13 cellular contexts compared by ENCODE assay signal in genomic region chr12:88388566-88389269, GRCh38.
DNase-seq lines count a peak whose midpoint lies in the region; ATAC-seq and TF ChIP-seq lines count a peak whose summit lies in the region.
"Had no signal": no experiment of that assay in that cellular context is flagged by ENCODE, and none has a peak within 500 bp of the region (broad histone marks: within the 10 kb centered on the region; RNA-seq: fewer than 3 reads in every experiment).

No MANE protein-coding gene starts in this region.

- no peak overlapping the region for H3K27ac Mint-ChIP-seq in stimulated activated naive CD8-positive, alpha-beta T cell treated with anti-CD3 and anti-CD28 coated beads, Interleukin-15, amount 100 ng/mL, for 72 hours
- H3K27ac Mint-ChIP-seq in immature natural killer cell, result no peak overlapping the region

- no peaks in the 10 kb centered on the region for H3K36me3 Mint-ChIP-seq in immature natural killer cell

- H3K9me3 Mint-ChIP-seq in stimulated activated naive CD8-positive, alpha-beta T cell treated with anti-CD3 and anti-CD28 coated beads, Interleukin-15, amount 100 ng/mL, for 72 hours, result no peaks in the 10 kb centered on the region
- peaks cover 0 to 8% (median 3%) of the 10 kb centered on the region in 6 donors for H3K9me3 Mint-ChIP-seq in immature natural killer cell

- H3K4me3 Mint-ChIP-seq in stimulated activated naive CD8-positive, alpha-beta T cell treated with anti-CD3 and anti-CD28 coated beads, Interleukin-15, amount 100 ng/mL, for 72 hours, result no peak overlapping the region
- H3K4me3 Mint-ChIP-seq in immature natural killer cell, result no peak overlapping the region

- H3K27me3 Mint-ChIP-seq in stimulated activated naive CD8-positive, alpha-beta T cell treated with anti-CD3 and anti-CD28 coated beads, Interleukin-15, amount 100 ng/mL, for 72 hours, result peaks cover 8% of the 10 kb centered on the region
- no peaks in the 10 kb centered on the region for H3K27me3 Mint-ChIP-seq in immature natural killer cell (ENCODE audit: low read depth in 3 of 3)

- no peaks in the 10 kb centered on the region for H3K4me1 Mint-ChIP-seq in stimulated activated naive CD8-positive, alpha-beta T cell treated with anti-CD3 and anti-CD28 coated beads, Interleukin-15, amount 100 ng/mL, for 72 hours
- H3K4me1 Mint-ChIP-seq in immature natural killer cell, result no peaks in the 10 kb centered on the region

- ATAC-seq in GM21526 (IDR thresholded peaks at IDR 0.05; ENCODE audit: low FRiP score, unreplicated experiment) (peak; percentile 51), HG03520 (IDR thresholded peaks at IDR 0.05; ENCODE audit: unreplicated experiment) (peak; percentile 46)
- ATAC-seq in stimulated activated naive CD8-positive, alpha-beta T cell treated with anti-CD3 and anti-CD28 coated beads, Interleukin-15, amount 100 ng/mL, for 72 hours, result no peak

- no peak overlapping the region for H3K4me3 ChIP-seq in choroid plexus epithelial cell (ENCODE audit: low read depth, low read length)

- DNase-seq in CD1c-positive myeloid dendritic cell (ENCODE audit: extremely low spot score), result peak; percentile 21
- DNase-seq in choroid plexus epithelial cell (ENCODE audit: low read depth), result peak; percentile 46
- DNase-seq in NCI-H2107 treated with DMSO at 0.1 percent for 48 hours (lab: John Stamatoyannopoulos, UW; ENCODE audit: unreplicated experiment), result no peak
- no peak for DNase-seq in stimulated activated naive CD8-positive, alpha-beta T cell treated with anti-CD3 and anti-CD28 coated beads, Interleukin-15, amount 100 ng/mL, for 72 hours
- DNase-seq in SK-N-DZ (ENCODE audit: low spot score), result no peak
- no peak for DNase-seq in immature natural killer cell
- DNase-seq: amygdala; GDM1; NCI-H1105 treated with DMSO at 0.1 percent for 48 hours; stimulated activated CD8-positive, alpha-beta memory T cell treated with anti-CD3 and anti-CD28 coated beads, Interleukin-4, amount 100 ng/mL, for 48 hours; T-helper 2 cell had no signal

- TF ChIP-seq CTCF in choroid plexus epithelial cell (conservative IDR thresholded peaks at IDR 0.05; ENCODE audit: low read depth, low read length), result no peak

Comparison
In these comparisons a context has a peak if more than half of its experiments do, and no peak if none do; other contexts are left out.
1. DNase-seq: peak in CD1c-positive myeloid dendritic cell (single experiment) and choroid plexus epithelial cell (single experiment); none in NCI-H2107 treated with DMSO at 0.1 percent for 48 hours (single experiment), stimulated activated naive CD8-positive, alpha-beta T cell treated with anti-CD3 and anti-CD28 coated beads, Interleukin-15, amount 100 ng/mL, for 72 hours (0 of 2), SK-N-DZ (single experiment) and immature natural killer cell (0 of 3).